In genomic region chr11:207213-208176, GRCh38 we compare ENCODE assay signal across 8 cellular contexts. TPM values are rescaled to one million over a fixed set of nuclear protein-coding genes. Genes with fewer than 3 reads are reported as not detected.
DNase-seq lines count a peak whose midpoint lies in the region; ATAC-seq, FAIRE-seq and TF ChIP-seq lines count a peak whose summit lies in the region.

TSS of gene BET1L (minus strand) at chr11:207399. CDS start at chr11:207321, 78 bp downstream.
TSS of gene RIC8A (plus strand) at chr11:207708. CDS start at chr11:208855, 1,147 bp downstream.

- H3K27me3 Mint-ChIP-seq in T-cell: no peaks in the 10 kb centered on the region
- H3K27me3 Mint-ChIP-seq in type B pancreatic cell: no peaks in the 10 kb centered on the region

- peaks cover 47 to 68% (median 62%) of the 10 kb centered on the region in 3 donors for H3K4me1 Mint-ChIP-seq in T-cell
- H3K4me1 Mint-ChIP-seq in type B pancreatic cell (ENCODE audit: unreplicated experiment): peaks cover 16% of the 10 kb centered on the region

- CTCF ChIA-PET in T-cell (lab: Charles Lee): interaction anchor here in 1 of 2 donors (0.6 to 1.3 kb wide), 7 partner anchors 29 to 241 kb away, joined by 3 to 5 read pairs (median 3); partner anchors contain the start of gene PSMD13

- ATAC-seq in HG02840 (IDR thresholded peaks at IDR 0.05; ENCODE audit: low FRiP score, unreplicated experiment) (peak; percentile 83), T-cell (replicated peaks in 1 of 4) (peak; percentile 81 to 88 (median 84))

- peak within 1 kb of the TSS; percentile 81 for H3K27ac ChIP-seq in adipose tissue (ENCODE audit: low read depth, low read length)

- H3K9me3 Mint-ChIP-seq in T-cell: no peaks in the 10 kb centered on the region
- H3K9me3 Mint-ChIP-seq in type B pancreatic cell: no peaks in the 10 kb centered on the region

- TF ChIP-seq POLR2A in GM12891 (IDR thresholded peaks at IDR 0.05; ENCODE audit: low read depth, low read length): peak; percentile 85

- DNase-seq in GM12891 (ENCODE audit: insufficient read length, low spot score) (peak; percentile 98), NCI-H1436 treated with DMSO at 0.1 percent for 48 hours (lab: John Stamatoyannopoulos, UW) (peak; percentile 38), T-cell (peak; percentile 95 to 100 (median 98)), cardiac septum (ENCODE audit: low spot score) (peak; percentile 98), pons (ENCODE audit: low spot score) (peak; percentile 98), type B pancreatic cell (ENCODE audit: extremely low spot score, unreplicated experiment) (peak; percentile 96)

- TF ChIP-seq CTCF in type B pancreatic cell (conservative IDR thresholded peaks at IDR 0.05): no peak

- POLR2A ChIA-PET in T-cell (lab: Charles Lee): interaction anchor here (0.6 to 1.5 kb wide), 6 partner anchors 28 to 1643 kb away, joined by 3 to 4 read pairs (median 4); partner anchors contain the start of gene RNH1 (in 1 of the 2)

- peak; percentile 100 for FAIRE-seq in GM12891 (lab: Jason Lieb, UNC)

- H3K36me3 Mint-ChIP-seq in T-cell: peaks cover 26% of the 10 kb centered on the region
- peaks cover under 1% of the 10 kb centered on the region for H3K36me3 Mint-ChIP-seq in type B pancreatic cell

- H3K4me3 Mint-ChIP-seq in T-cell (peak within 1 kb of the TSS; percentile 85 to 99 (median 96)), type B pancreatic cell (peak within 1 kb of the TSS; percentile 98)

- H3K27ac Mint-ChIP-seq in T-cell (peak within 1 kb of the TSS; percentile 98 to 99), type B pancreatic cell (peak within 1 kb of the TSS; percentile 100)

- 0 to 1% (median 0%) methylated on average over 79 to 90 of the region's 90 CpGs for WGBS in adipose tissue, 3 donors

- intact Hi-C loops in cardiac septum (cut with DNase I): loop anchor here (1.0 to 5.0 kb wide), 3 partner anchors 29 to 243 kb away; partner anchors contain the start of genes PSMD13, PTDSS2 and SIRT3

TF ChIP-seq in GM12891, 5 proteins besides CTCF, POLR2A, EP300 and RAD21:
- TF ChIP-seq SPI1 (IDR thresholded peaks at IDR 0.05; ENCODE audit: low read depth, low read length): peak; percentile 67
- peak; percentile 30 for TF ChIP-seq TAF1 (IDR thresholded peaks at IDR 0.05; ENCODE audit: low read depth, low read length)
- peak; percentile 79 for TF ChIP-seq POLR2AphosphoS5 (IDR thresholded peaks at IDR 0.05; ENCODE audit: low read depth, low read length)
- TF ChIP-seq PAX5 (IDR thresholded peaks at IDR 0.05; ENCODE audit: insufficient read depth, low read length, severe bottlenecking): no peak

RNA-seq across cellular contexts. Expression of gene BET1L, which starts in this region (rescaled TPM):
- 31.1 TPM for polyA plus RNA-seq in GM12891 (2012; ENCODE audit: low read depth, missing spikeins)
- 100 to 1,000 TPM in 3 of 5 donors, 10 to 100 TPM in 2; 68.4 to 106 (median 102) TPM for total RNA-seq in T-cell
- polyA plus RNA-seq in adipose tissue: 10 to 100 TPM; 28.1 to 49.1 (median 29.9) TPM
- total RNA-seq in cardiac septum: 24.9 TPM
- 48.4 and 59.5 TPM in 2 replicates for total RNA-seq in type B pancreatic cell (ENCODE audit: low replicate concordance)

RNA-seq across cellular contexts. Expression of gene RIC8A, which starts in this region (rescaled TPM):
- 55.0 TPM for polyA plus RNA-seq in GM12891 (2012; ENCODE audit: low read depth, missing spikeins)
- 100 to 1,000 TPM in 4 of 5 donors, 10 to 100 TPM in 1; 87.4 to 151 (median 117) TPM for total RNA-seq in T-cell
- polyA plus RNA-seq in adipose tissue: 10 to 100 TPM; 37.9 to 55.3 (median 48.1) TPM
- 63.4 TPM for total RNA-seq in cardiac septum
- 106 and 114 TPM in 2 replicates for total RNA-seq in type B pancreatic cell (ENCODE audit: low replicate concordance)

Comparison
In these comparisons a context has a peak if more than half of its experiments do, and no peak if none do; other contexts are left out.
1. Peak in every context shown above with its lines: DNase-seq, ATAC-seq and H3K27ac ChIP-seq.
2. DNase-seq: peak in every context shown above with its lines; median percentile 98 in GM12891; 98 in T-cell; 98 in cardiac septum; 98 in pons; 96 in type B pancreatic cell; 38 in NCI-H1436 treated with DMSO at 0.1 percent for 48 hours.